Comparison of ENCODE assay signal across 8 cellular contexts in the genomic region with DNA sequence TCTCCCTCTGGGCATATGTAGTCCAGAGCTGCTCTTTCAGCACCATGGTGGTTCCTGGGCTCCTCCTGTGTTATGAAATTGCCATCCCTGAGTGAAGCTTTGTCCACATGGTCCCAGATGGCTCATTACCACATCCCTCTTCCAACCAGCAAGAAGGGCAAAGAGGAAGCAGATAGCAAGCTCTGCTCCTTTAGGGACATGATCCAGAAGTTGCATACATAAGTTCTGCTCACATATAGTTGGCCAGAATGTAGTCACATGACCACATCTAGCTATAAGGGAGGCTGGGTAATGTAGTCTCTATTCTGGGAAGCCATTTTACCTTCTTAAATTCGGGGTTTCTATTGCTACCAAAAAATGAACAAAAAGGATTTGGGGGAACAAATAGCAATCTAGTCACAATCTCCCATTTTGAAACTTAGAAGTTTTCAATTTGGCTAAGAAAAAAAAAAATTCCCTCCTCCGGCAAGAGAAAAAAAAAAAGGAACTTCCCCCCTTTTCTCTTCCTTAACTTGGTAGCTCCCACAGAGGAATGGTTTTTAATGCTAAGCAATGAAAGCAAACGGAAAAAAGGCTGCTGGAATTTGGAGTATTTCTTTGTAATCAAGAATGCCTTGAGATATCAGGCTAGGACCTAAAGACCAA.
DNase-seq lines count a peak whose midpoint lies in the region; ATAC-seq and TF ChIP-seq lines count a peak whose summit lies in the region.

No MANE protein-coding gene starts in this region.

- H3K4me1 Mint-ChIP-seq in T-helper 1 cell treated with Interleukin-12 subunit alpha and Interleukin-12 subunit beta and Interleukin-4 antibody, amounts not matched to agents 30 μg/mL and 1 μg/mL, for 36 hours (ENCODE audit: low read depth) = no peaks in the 10 kb centered on the region
- H3K4me1 Mint-ChIP-seq in CD4-positive, alpha-beta memory T cell = no peaks in the 10 kb centered on the region

- H3K79me2 ChIP-seq in mammary epithelial cell (ENCODE audit: insufficient read depth, low read length) = no peaks in the 10 kb centered on the region

- dilution Hi-C loops in mammary epithelial cell (cut with HindIII; ENCODE audit: low sequenced_read_pairs) = no loop called here

- no peaks in the 10 kb centered on the region for H4K20me1 ChIP-seq in mammary epithelial cell (ENCODE audit: insufficient read depth, low read length)

- no peaks in the 10 kb centered on the region for H3K27me3 Mint-ChIP-seq in T-helper 1 cell treated with Interleukin-12 subunit alpha and Interleukin-12 subunit beta and Interleukin-4 antibody, amounts not matched to agents 30 μg/mL and 1 μg/mL, for 36 hours (ENCODE audit: low read depth)
- no peaks in the 10 kb centered on the region for H3K27me3 Mint-ChIP-seq in CD4-positive, alpha-beta memory T cell

- H3K27ac ChIP-seq in mammary epithelial cell (ENCODE audit: insufficient read depth, low read depth, low read length) (no peak overlapping the region), lower lobe of right lung (no peak overlapping the region), uterus (no peak overlapping the region)
- no peak overlapping the region for H3K27ac ChIP-seq in CD4-positive, alpha-beta memory T cell (ENCODE audit: low read depth, low read length)

- no peak overlapping the region for H3K27ac Mint-ChIP-seq in T-helper 1 cell treated with Interleukin-12 subunit alpha and Interleukin-12 subunit beta and Interleukin-4 antibody, amounts not matched to agents 30 μg/mL and 1 μg/mL, for 36 hours
- no peak overlapping the region for H3K27ac Mint-ChIP-seq in CD4-positive, alpha-beta memory T cell

- H3K4me2 ChIP-seq in mammary epithelial cell (ENCODE audit: insufficient read depth, low read depth, low read length) = peak overlapping the region; percentile 26

- no peak overlapping the region for H3K9ac ChIP-seq in mammary epithelial cell (ENCODE audit: insufficient read depth, low read length)

- H2AFZ ChIP-seq in mammary epithelial cell (ENCODE audit: low read depth, low read length) = peak overlapping the region; percentile 91

- H3K36me3 ChIP-seq in mammary epithelial cell (ENCODE audit: insufficient read depth, low read length) (no peaks in the 10 kb centered on the region), lower lobe of right lung (no peaks in the 10 kb centered on the region), uterus (no peaks in the 10 kb centered on the region)
- no peaks in the 10 kb centered on the region for H3K36me3 ChIP-seq in CD4-positive, alpha-beta memory T cell (ENCODE audit: insufficient read depth, low read length)

- WGBS in mammary epithelial cell (ENCODE audit: low coverage, missing lambda C conversion rate) = 33% methylated on average over 3 of the region's 3 CpGs

- peak overlapping the region; percentile 31 for H3K4me3 Mint-ChIP-seq in T-helper 1 cell treated with Interleukin-12 subunit alpha and Interleukin-12 subunit beta and Interleukin-4 antibody, amounts not matched to agents 30 μg/mL and 1 μg/mL, for 36 hours
- H3K4me3 Mint-ChIP-seq in CD4-positive, alpha-beta memory T cell = peak overlapping the region in 2 of 8 donors; percentile 24 to 44

- CTCF ChIA-PET in mammary epithelial cell (lab: Charles Lee; ENCODE audit: low non-redundant PET) = interaction anchor here (0.6 kb wide), 1 partner anchor 74 kb away, joined by 3 read pairs; no protein-coding TSS in a partner anchor
- CTCF ChIA-PET in CD4-positive, alpha-beta memory T cell (lab: Charles Lee; ENCODE audit: partially characterized antibody) = no interaction called here

- no TSS peak for BruUV-seq in mammary epithelial cell (replicated peaks; lab: Mats Ljungman, UMichigan)

- TF ChIP-seq POLR2A in uterus (IDR thresholded peaks at IDR 0.05) = no peak

- TF ChIP-seq CTCF in mammary epithelial cell (conservative IDR thresholded peaks at IDR 0.05 in 1 of 2, IDR thresholded peaks at IDR 0.05 in 1 of 2; ENCODE audit: extremely low read depth in 1 of 2, insufficient read depth in 1 of 2, low read depth in 1 of 2, low read length in 2 of 2) (no peak), lower lobe of right lung (IDR thresholded peaks at IDR 0.05) (no peak), uterus (IDR thresholded peaks at IDR 0.05) (no peak)

- intact Hi-C loops in mammary epithelial cell (cut with micrococcal nuclease) = no loop called here
- intact Hi-C loops in lower lobe of right lung (cut with DNase I) = no loop called here
- intact Hi-C loops in uterus (cut with DNase I; ENCODE audit: low total_unique reads) = no loop called here
- intact Hi-C loops in CD4-positive, alpha-beta memory T cell (cut with micrococcal nuclease) = no loop called here

- H3K9me3 Mint-ChIP-seq in T-helper 1 cell treated with Interleukin-12 subunit alpha and Interleukin-12 subunit beta and Interleukin-4 antibody, amounts not matched to agents 30 μg/mL and 1 μg/mL, for 36 hours = no peaks in the 10 kb centered on the region
- peaks cover 0 to 2% (median 0%) of the 10 kb centered on the region in 8 donors for H3K9me3 Mint-ChIP-seq in CD4-positive, alpha-beta memory T cell

- peak; percentile 90 for ATAC-seq in lower lobe of right lung

- no peaks in the 10 kb centered on the region for H3K4me1 ChIP-seq in mammary epithelial cell (ENCODE audit: insufficient read depth, low read length)
- H3K4me1 ChIP-seq in lower lobe of right lung = no peaks in the 10 kb centered on the region
- H3K4me1 ChIP-seq in uterus = no peaks in the 10 kb centered on the region
- no peaks in the 10 kb centered on the region for H3K4me1 ChIP-seq in CD4-positive, alpha-beta memory T cell (ENCODE audit: insufficient read depth, low read length)

- H3K9me3 ChIP-seq in mammary epithelial cell (replicated peaks; ENCODE audit: insufficient read depth, low read length) (no peaks in the 10 kb centered on the region), lower lobe of right lung (no peaks in the 10 kb centered on the region), uterus (no peaks in the 10 kb centered on the region)
- H3K9me3 ChIP-seq in CD4-positive, alpha-beta memory T cell (ENCODE audit: control insufficient read depth in 1 of 2, low read length in 2 of 2) = no peaks in the 10 kb centered on the region

- DNase-seq in T-helper 1 cell (no peak), NCI-H460 (ENCODE audit: extremely low read depth, low read depth) (peak; percentile 59), mammary epithelial cell (peak; percentile 61), lower lobe of right lung (no peak), uterus (no peak)
- DNase-seq in activated naive CD4-positive, alpha-beta T cell (lab: John Stamatoyannopoulos, UW) = no peak
- no peak for DNase-seq in CD4-positive, alpha-beta memory T cell

- in situ Hi-C loops in mammary epithelial cell (cut with MboI; ENCODE audit: low sequenced_read_pairs in 2 of 2) = no loop called here

- POLR2A ChIA-PET in CD4-positive, alpha-beta memory T cell (lab: Charles Lee; ENCODE audit: partially characterized antibody) = interaction anchor here (1.7 kb wide), 1 partner anchor 88 kb away, joined by 3 read pairs; a partner anchor contains a TSS

- H3K4me3 ChIP-seq in mammary epithelial cell (replicated peaks in 1 of 3; ENCODE audit: insufficient read depth in 1 of 3, low read depth in 2 of 3, low read length in 3 of 3) = peak overlapping the region in 1 of 3 experiments; percentile 21
- H3K4me3 ChIP-seq in lower lobe of right lung = no peak overlapping the region
- H3K4me3 ChIP-seq in uterus = no peak overlapping the region
- no peak overlapping the region for H3K4me3 ChIP-seq in CD4-positive, alpha-beta memory T cell (ENCODE audit: low read length in 2 of 2)

- no peaks in the 10 kb centered on the region for H3K36me3 Mint-ChIP-seq in T-helper 1 cell treated with Interleukin-12 subunit alpha and Interleukin-12 subunit beta and Interleukin-4 antibody, amounts not matched to agents 30 μg/mL and 1 μg/mL, for 36 hours (ENCODE audit: low read depth)
- no peaks in the 10 kb centered on the region for H3K36me3 Mint-ChIP-seq in CD4-positive, alpha-beta memory T cell

- no peaks in the 10 kb centered on the region for H3K27me3 ChIP-seq in mammary epithelial cell (ENCODE audit: insufficient read depth, low read length)
- no peaks in the 10 kb centered on the region for H3K27me3 ChIP-seq in lower lobe of right lung (ENCODE audit: low read depth)
- no peaks in the 10 kb centered on the region for H3K27me3 ChIP-seq in uterus
- no peaks in the 10 kb centered on the region for H3K27me3 ChIP-seq in CD4-positive, alpha-beta memory T cell (ENCODE audit: insufficient read depth, low read length)

Comparison
In these comparisons a context has a peak if more than half of its experiments do, and no peak if none do; other contexts are left out.
1. DNase-seq: peak in NCI-H460 (single experiment) and mammary epithelial cell (single experiment); none in T-helper 1 cell (0 of 5), lower lobe of right lung (single experiment), activated naive CD4-positive, alpha-beta T cell (0 of 4), uterus (0 of 2) and CD4-positive, alpha-beta memory T cell (0 of 5).